Comparison of ENCODE assay signal across 1 cellular context in genomic region chr6:7173843-7174503, GRCh38.
TF ChIP-seq lines count a peak whose summit lies in the region.

No MANE protein-coding gene starts in this region.

TF ChIP-seq in GM23338, 12 proteins besides CTCF, POLR2A, EP300 and RAD21 (continued from another document):
- no peak for TF ChIP-seq ZNF462 (CRISPR knock-in tag; IDR thresholded peaks at IDR 0.05)
- TF ChIP-seq ETS1 (IDR thresholded peaks at IDR 0.05), result no peak
- no peak for TF ChIP-seq ZNF331 (CRISPR knock-in tag; IDR thresholded peaks at IDR 0.05; ENCODE audit: low read depth)
- TF ChIP-seq CREB1 (CRISPR knock-in tag; IDR thresholded peaks at IDR 0.05; ENCODE audit: low read depth), result no peak
- no peak for TF ChIP-seq NANOG (IDR thresholded peaks at IDR 0.05; ENCODE audit: borderline replicate concordance)
- no peak for TF ChIP-seq STAT1 (IDR thresholded peaks at IDR 0.05; ENCODE audit: unreplicated experiment)
- TF ChIP-seq ZNF114 (CRISPR knock-in tag; IDR thresholded peaks at IDR 0.05), result no peak
TF ChIP-seq in GM23338: peak in this region for 0.
